ENCODE assay signal across 8 cellular contexts in the genomic region with DNA sequence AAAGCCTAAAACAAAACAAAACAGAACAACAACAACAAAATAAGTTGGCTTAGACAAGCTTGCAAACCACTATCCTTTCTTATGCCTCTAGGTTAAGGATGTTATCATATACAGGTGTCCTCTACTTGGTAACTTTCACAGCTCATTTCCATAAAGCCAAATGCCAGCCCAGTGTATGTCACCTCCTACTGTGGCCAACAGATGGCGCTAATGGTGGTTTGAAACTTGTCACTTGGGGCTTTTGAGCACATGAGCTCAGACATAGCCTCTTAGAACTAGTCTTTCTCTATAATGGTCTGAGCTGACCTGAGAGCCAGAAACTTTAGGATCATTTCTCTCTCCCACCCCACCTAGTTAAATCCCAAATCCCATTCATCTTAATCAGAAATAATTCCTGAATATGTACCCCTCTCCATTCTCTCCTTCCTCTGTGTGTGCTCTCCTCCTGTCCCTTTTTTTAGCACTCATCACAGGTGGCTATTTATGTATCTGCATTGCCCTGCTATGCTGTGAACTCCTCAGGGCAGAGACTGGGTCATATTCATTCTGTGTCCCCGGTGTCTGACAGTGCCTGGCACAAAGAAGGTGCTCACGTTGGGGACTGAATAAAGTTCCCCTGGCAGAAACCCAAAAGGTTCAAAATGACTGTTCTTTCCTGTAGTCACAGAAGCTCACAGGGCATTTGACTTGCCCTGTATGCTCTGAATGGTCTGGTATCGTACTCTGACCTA.
DNase-seq lines count a peak whose midpoint lies in the region; ATAC-seq and TF ChIP-seq lines count a peak whose summit lies in the region.

No MANE protein-coding gene starts in this region.

- H3K9me3 ChIP-seq in esophagus squamous epithelium, result no peaks in the 10 kb centered on the region
- H3K9me3 ChIP-seq in neural cell (ENCODE audit: low read length), result no peaks in the 10 kb centered on the region
- no peaks in the 10 kb centered on the region for H3K9me3 ChIP-seq in tibial nerve

- H3K79me2 ChIP-seq in neural cell (replicated peaks; ENCODE audit: insufficient read depth, low read length), result no peaks in the 10 kb centered on the region

- WGBS in esophagus squamous epithelium, 2 donors, result 9 to 28% methylated on average over 1 to 4 of the region's 4 CpGs
- WGBS in tibial nerve, 2 donors, result 36 to 38% methylated on average over 4 of the region's 4 CpGs

- H3K27me3 ChIP-seq in esophagus squamous epithelium (no peaks in the 10 kb centered on the region), neural cell (ENCODE audit: insufficient read depth, low read depth, low read length) (no peaks in the 10 kb centered on the region), tibial nerve (no peaks in the 10 kb centered on the region)

- peak; percentile 56 for TF ChIP-seq RAD21 in neural cell (conservative IDR thresholded peaks at IDR 0.05)

- no peak for TF ChIP-seq EP300 in neural cell (conservative IDR thresholded peaks at IDR 0.05; ENCODE audit: poor library complexity, severe bottlenecking)
- TF ChIP-seq EP300 in tibial nerve (IDR thresholded peaks at IDR 0.05), result no peak

- H3K27ac ChIP-seq in esophagus squamous epithelium (no peak overlapping the region), neural cell (ENCODE audit: low read length) (no peak overlapping the region), tibial nerve (no peak overlapping the region)

- H3K4me3 ChIP-seq in esophagus squamous epithelium (no peak overlapping the region), neural cell (ENCODE audit: low read length) (no peak overlapping the region), tibial nerve (no peak overlapping the region)

- no peak for TF ChIP-seq POLR2A in esophagus squamous epithelium (IDR thresholded peaks at IDR 0.05)
- no peak for TF ChIP-seq POLR2A in tibial nerve (IDR thresholded peaks at IDR 0.05)

- H3K9ac ChIP-seq in neural cell (ENCODE audit: low read length), result no peak overlapping the region

- CTCF ChIA-PET in Calu3 (lab: Charles Lee), result interaction anchor here (0.6 to 1.7 kb wide), 12 partner anchors 9 to 1097 kb away, joined by 3 to 16 read pairs (median 4); no protein-coding TSS in a partner anchor
- CTCF ChIA-PET in activated CD8-positive, alpha-beta T cell treated with anti-CD3 and anti-CD28 coated beads for 36 hours (lab: Charles Lee), result interaction anchor here (0.7 to 2.1 kb wide), 18 partner anchors 10 to 501 kb away, joined by 3 to 14 read pairs (median 4); no protein-coding TSS in a partner anchor

- no peaks in the 10 kb centered on the region for H3K27me3 Mint-ChIP-seq in Calu3 (ENCODE audit: unreplicated experiment)
- H3K27me3 Mint-ChIP-seq in activated CD8-positive, alpha-beta T cell treated with anti-CD3 and anti-CD28 coated beads for 36 hours, result peaks cover 4% of the 10 kb centered on the region

- H3K9me2 ChIP-seq in neural cell (ENCODE audit: insufficient read depth, low read length), result no peaks in the 10 kb centered on the region

- no peak overlapping the region for H3K4me2 ChIP-seq in neural cell (ENCODE audit: low read length)

- H3K9me3 Mint-ChIP-seq in Calu3 (ENCODE audit: low read depth, unreplicated experiment), result no peaks in the 10 kb centered on the region
- H3K9me3 Mint-ChIP-seq in activated CD8-positive, alpha-beta T cell treated with anti-CD3 and anti-CD28 coated beads for 36 hours, result no peaks in the 10 kb centered on the region

- no TSS peak for BruUV-seq in Calu3 (replicated peaks; lab: Mats Ljungman, UMichigan)

- no peak overlapping the region for H3K27ac Mint-ChIP-seq in Calu3 (ENCODE audit: unreplicated experiment)
- no peak overlapping the region for H3K27ac Mint-ChIP-seq in activated CD8-positive, alpha-beta T cell treated with anti-CD3 and anti-CD28 coated beads for 36 hours

- peak; percentile 63 for DNase-seq in Calu3
- DNase-seq in NCI-H69 (lab: John Stamatoyannopoulos, UW), result peak; percentile 52
- DNase-seq in activated CD8-positive, alpha-beta T cell treated with anti-CD3 and anti-CD28 coated beads for 36 hours, result peak; percentile 72
- DNase-seq in esophagus squamous epithelium (lab: John Stamatoyannopoulos, UW), result no peak
- peak; percentile 39 to 77 for DNase-seq in tibial nerve (ENCODE audit: low spot score in 2 of 2)

- intact Hi-C loops in Calu3 (cut with micrococcal nuclease; ENCODE audit: unreplicated experiment) (loop anchor here (1.0 to 10.0 kb wide), 3 partner anchors 59 to 1097 kb away; no protein-coding TSS in a partner anchor), esophagus squamous epithelium (cut with DNase I) (no loop called here)
- intact Hi-C loops in activated CD8-positive, alpha-beta T cell treated with anti-CD3 and anti-CD28 coated beads for 36 hours (cut with micrococcal nuclease), result no loop called here

- POLR2A ChIA-PET in activated CD8-positive, alpha-beta T cell treated with anti-CD3 and anti-CD28 coated beads for 36 hours (lab: Charles Lee), result no interaction called here

- no peaks in the 10 kb centered on the region for H3F3A ChIP-seq in neural cell (ENCODE audit: insufficient read depth, low read length, poor library complexity, severe bottlenecking)

- H4K20me1 ChIP-seq in neural cell (ENCODE audit: insufficient read depth), result no peaks in the 10 kb centered on the region

- no peaks in the 10 kb centered on the region for H3K4me1 Mint-ChIP-seq in Calu3 (ENCODE audit: low read depth, unreplicated experiment)
- no peaks in the 10 kb centered on the region for H3K4me1 Mint-ChIP-seq in activated CD8-positive, alpha-beta T cell treated with anti-CD3 and anti-CD28 coated beads for 36 hours (ENCODE audit: low read depth)

- no peak overlapping the region for H2AFZ ChIP-seq in neural cell (ENCODE audit: low read depth, low read length)

- H3K36me3 Mint-ChIP-seq in Calu3 (ENCODE audit: insufficient read depth, unreplicated experiment), result no peaks in the 10 kb centered on the region
- H3K36me3 Mint-ChIP-seq in activated CD8-positive, alpha-beta T cell treated with anti-CD3 and anti-CD28 coated beads for 36 hours (ENCODE audit: low read depth), result no peaks in the 10 kb centered on the region

- TF ChIP-seq CTCF in Calu3 (IDR thresholded peaks at IDR 0.05; ENCODE audit: unreplicated experiment), result peak; percentile 48
- peak; percentile 78 for TF ChIP-seq CTCF in activated CD8-positive, alpha-beta T cell treated with anti-CD3 and anti-CD28 coated beads for 36 hours (IDR thresholded peaks at IDR 0.05)
- TF ChIP-seq CTCF in esophagus squamous epithelium (IDR thresholded peaks at IDR 0.05), result peak in 5 of 6 experiments; percentile 59 to 73 (median 64)
- TF ChIP-seq CTCF in neural cell (IDR thresholded peaks at IDR 0.05; ENCODE audit: poor library complexity, severe bottlenecking), result peak; percentile 66
- TF ChIP-seq CTCF in tibial nerve (IDR thresholded peaks at IDR 0.05), result peak; percentile 53 to 81 (median 67)

- H3K4me3 Mint-ChIP-seq in Calu3 (ENCODE audit: low read depth, unreplicated experiment), result no peak overlapping the region
- no peak overlapping the region for H3K4me3 Mint-ChIP-seq in activated CD8-positive, alpha-beta T cell treated with anti-CD3 and anti-CD28 coated beads for 36 hours

- H3K36me3 ChIP-seq in esophagus squamous epithelium, result no peaks in the 10 kb centered on the region
- H3K36me3 ChIP-seq in neural cell (ENCODE audit: insufficient read depth, low read length), result no peaks in the 10 kb centered on the region
- no peaks in the 10 kb centered on the region for H3K36me3 ChIP-seq in tibial nerve

- no peaks in the 10 kb centered on the region for H3K4me1 ChIP-seq in esophagus squamous epithelium
- H3K4me1 ChIP-seq in tibial nerve, result no peaks in the 10 kb centered on the region

- ATAC-seq in GM19395 (IDR thresholded peaks at IDR 0.05; ENCODE audit: unreplicated experiment), result peak; percentile 98
- peak; percentile 91 for ATAC-seq in HG03378 (IDR thresholded peaks at IDR 0.05; ENCODE audit: unreplicated experiment)
- ATAC-seq in activated CD8-positive, alpha-beta T cell treated with anti-CD3 and anti-CD28 coated beads for 36 hours, result peak; percentile 90

TF ChIP-seq in neural cell, 6 proteins besides CTCF, POLR2A, EP300 and RAD21:
- peak; percentile 60 for TF ChIP-seq SMC3 (conservative IDR thresholded peaks at IDR 0.05; ENCODE audit: poor library complexity)
- TF ChIP-seq TAF1 (IDR thresholded peaks at IDR 0.05; ENCODE audit: low read depth), result no peak
- no peak for TF ChIP-seq EZH2 (IDR thresholded peaks at IDR 0.05; ENCODE audit: borderline replicate concordance, insufficient read depth, low read length, poor library complexity, severe bottlenecking)
- TF ChIP-seq POLR2AphosphoS5 (IDR thresholded peaks at IDR 0.05), result no peak
- TF ChIP-seq, protein P1, sequence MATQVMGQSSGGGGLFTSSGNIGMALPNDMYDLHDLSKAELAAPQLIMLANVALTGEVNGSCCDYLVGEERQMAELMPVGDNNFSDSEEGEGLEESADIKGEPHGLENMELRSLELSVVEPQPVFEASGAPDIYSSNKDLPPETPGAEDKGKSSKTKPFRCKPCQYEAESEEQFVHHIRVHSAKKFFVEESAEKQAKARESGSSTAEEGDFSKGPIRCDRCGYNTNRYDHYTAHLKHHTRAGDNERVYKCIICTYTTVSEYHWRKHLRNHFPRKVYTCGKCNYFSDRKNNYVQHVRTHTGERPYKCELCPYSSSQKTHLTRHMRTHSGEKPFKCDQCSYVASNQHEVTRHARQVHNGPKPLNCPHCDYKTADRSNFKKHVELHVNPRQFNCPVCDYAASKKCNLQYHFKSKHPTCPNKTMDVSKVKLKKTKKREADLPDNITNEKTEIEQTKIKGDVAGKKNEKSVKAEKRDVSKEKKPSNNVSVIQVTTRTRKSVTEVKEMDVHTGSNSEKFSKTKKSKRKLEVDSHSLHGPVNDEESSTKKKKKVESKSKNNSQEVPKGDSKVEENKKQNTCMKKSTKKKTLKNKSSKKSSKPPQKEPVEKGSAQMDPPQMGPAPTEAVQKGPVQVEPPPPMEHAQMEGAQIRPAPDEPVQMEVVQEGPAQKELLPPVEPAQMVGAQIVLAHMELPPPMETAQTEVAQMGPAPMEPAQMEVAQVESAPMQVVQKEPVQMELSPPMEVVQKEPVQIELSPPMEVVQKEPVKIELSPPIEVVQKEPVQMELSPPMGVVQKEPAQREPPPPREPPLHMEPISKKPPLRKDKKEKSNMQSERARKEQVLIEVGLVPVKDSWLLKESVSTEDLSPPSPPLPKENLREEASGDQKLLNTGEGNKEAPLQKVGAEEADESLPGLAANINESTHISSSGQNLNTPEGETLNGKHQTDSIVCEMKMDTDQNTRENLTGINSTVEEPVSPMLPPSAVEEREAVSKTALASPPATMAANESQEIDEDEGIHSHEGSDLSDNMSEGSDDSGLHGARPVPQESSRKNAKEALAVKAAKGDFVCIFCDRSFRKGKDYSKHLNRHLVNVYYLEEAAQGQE (IDR thresholded peaks at IDR 0.05; ENCODE audit: borderline replicate concordance), result no peak
- no peak for TF ChIP-seq MXI1 (conservative IDR thresholded peaks at IDR 0.05; ENCODE audit: poor library complexity, severe bottlenecking)
